Comparison of ENCODE assay signal across 9 cellular contexts in the genomic region with DNA sequence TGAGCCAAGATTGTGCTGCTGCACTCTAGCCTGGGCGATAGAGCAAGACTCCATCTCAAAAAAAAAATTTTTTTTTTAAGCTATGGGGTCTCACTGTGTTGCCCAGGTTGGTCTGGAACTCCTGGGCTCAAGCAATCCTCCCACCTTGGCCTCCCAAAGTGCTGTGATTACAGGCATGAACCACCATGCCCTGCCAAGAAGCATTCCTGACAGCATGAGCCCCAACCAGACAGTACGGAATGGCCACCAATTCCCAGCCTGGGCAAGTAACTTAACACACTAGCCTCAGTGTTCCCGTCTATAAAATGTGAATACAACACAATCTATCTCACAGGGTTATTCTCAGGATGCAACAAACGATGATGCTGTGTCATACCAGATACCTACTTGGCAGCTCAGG.
A peak's percentile ranks its signal among the peaks of the same experiment; 100 is the strongest.
DNase-seq lines count a peak whose midpoint lies in the region; ATAC-seq and TF ChIP-seq lines count a peak whose summit lies in the region.
"Had no signal": no experiment of that assay in that cellular context is flagged by ENCODE, and none has a peak within 500 bp of the region (broad histone marks: within the 10 kb centered on the region; RNA-seq: fewer than 3 reads in every experiment).

No MANE protein-coding gene starts in this region.

- TF ChIP-seq CTCF in C4-2B (conservative IDR thresholded peaks at IDR 0.05) (no peak), coronary artery (IDR thresholded peaks at IDR 0.05) (no peak), nephron progenitor cell (IDR thresholded peaks at IDR 0.05) (no peak), GM20000 (IDR thresholded peaks at IDR 0.05; ENCODE audit: extremely low read depth, missing control alignments) (no peak)

- no peaks in the 10 kb centered on the region for H3K9me3 Mint-ChIP-seq in nephron progenitor cell

- H3K4me3 Mint-ChIP-seq in nephron progenitor cell: peak overlapping the region; percentile 91

- DNase-seq in coronary artery (ENCODE audit: low spot score): no peak
- DNase-seq in nephron progenitor cell: no peak
- DNase-seq in amygdala (lab: John Stamatoyannopoulos, UW): no peak
- DNase-seq in stimulated activated CD4-positive, alpha-beta T cell treated with anti-CD3 and anti-CD28 coated beads, Interleukin-15, amount 100 ng/mL, for 24 hours: no peak
- no peak for DNase-seq in GM20000 (ENCODE audit: low spot score)
- DNase-seq: occipital lobe had no signal

- H3K4me1 Mint-ChIP-seq in nephron progenitor cell: peaks cover 51% of the 10 kb centered on the region

- H3K27me3 Mint-ChIP-seq in nephron progenitor cell (ENCODE audit: low read depth, poor library complexity): no peaks in the 10 kb centered on the region

- peaks cover 25% of the 10 kb centered on the region for H3K36me3 ChIP-seq in KOPT-K1 (ENCODE audit: insufficient read depth, low read length)

- peak overlapping the region; percentile 98 for H3K4me3 ChIP-seq in coronary artery

- no peak for ATAC-seq in HG03521 (IDR thresholded peaks at IDR 0.05; ENCODE audit: unreplicated experiment)

- no peaks in the 10 kb centered on the region for H3K9me3 ChIP-seq in KOPT-K1 (ENCODE audit: insufficient read depth, low read length, poor library complexity, severe bottlenecking)

- peaks cover under 1% of the 10 kb centered on the region for H3K36me3 Mint-ChIP-seq in nephron progenitor cell (ENCODE audit: low read depth)

- no peak overlapping the region for H3K27ac Mint-ChIP-seq in nephron progenitor cell

- H3K27ac ChIP-seq in C4-2B: peak overlapping the region; percentile 95
- H3K27ac ChIP-seq in KOPT-K1 (ENCODE audit: low read depth, low read length, poor library complexity, severe bottlenecking): peak overlapping the region; percentile 93
- H3K27ac ChIP-seq in coronary artery: peak overlapping the region in 1 of 2 donors; percentile 95
